In genomic region chr5:108345541-108346171, GRCh38 we compare ENCODE assay signal across 10 cellular contexts. TPM values are rescaled to one million over a fixed set of nuclear protein-coding genes. Genes with fewer than 3 reads are reported as not detected.
DNase-seq lines count a peak whose midpoint lies in the region; ATAC-seq, FAIRE-seq and TF ChIP-seq lines count a peak whose summit lies in the region.
"Had no signal": no experiment of that assay in that cellular context is flagged by ENCODE, and none has a peak within 500 bp of the region (broad histone marks: within the 10 kb centered on the region; RNA-seq: fewer than 3 reads in every experiment).

No MANE protein-coding gene starts in this region.

- H3K27me3 Mint-ChIP-seq in stimulated activated memory B cell treated with anti-CD40 and anti-IgM and Interleukin-4, amounts not matched to agents 10 μg/mL and 1 μg/mL and 100 μg/mL, for 72 hours = no peaks in the 10 kb centered on the region

- H3K4me3 ChIP-seq in epithelial cell of esophagus (ENCODE audit: low read length) (no peak overlapping the region), pancreas (no peak overlapping the region)
- H3K4me3 ChIP-seq: SJSA1, skin epidermis had no signal

- no peaks in the 10 kb centered on the region for H3K9me3 Mint-ChIP-seq in stimulated activated memory B cell treated with anti-CD40 and anti-IgM and Interleukin-4, amounts not matched to agents 10 μg/mL and 1 μg/mL and 100 μg/mL, for 72 hours

- ATAC-seq in GM19328 (IDR thresholded peaks at IDR 0.05; ENCODE audit: unreplicated experiment) (peak; percentile 70), HG03571 (IDR thresholded peaks at IDR 0.05; ENCODE audit: unreplicated experiment) (peak; percentile 68), pancreas (peak in 3 of 4 donors; percentile 73 to 76 (median 74))
- ATAC-seq in stimulated activated memory B cell treated with anti-CD40 and anti-IgM and Interleukin-4, amounts not matched to agents 10 μg/mL and 1 μg/mL and 100 μg/mL, for 72 hours = no peak

- TF ChIP-seq CTCF in epithelial cell of esophagus (IDR thresholded peaks at IDR 0.05; ENCODE audit: insufficient read depth, low read depth, low read length, missing control alignments) = peak; percentile 23
- TF ChIP-seq CTCF in pancreas (IDR thresholded peaks at IDR 0.05) = peak in 2 of 4 donors; percentile 18 to 23

- H3K36me3 Mint-ChIP-seq in stimulated activated memory B cell treated with anti-CD40 and anti-IgM and Interleukin-4, amounts not matched to agents 10 μg/mL and 1 μg/mL and 100 μg/mL, for 72 hours = peaks cover 17% of the 10 kb centered on the region

- FAIRE-seq in pancreas (lab: Jason Lieb, UNC) = peak; percentile 93

- no peak overlapping the region for H3K27ac ChIP-seq in pancreas
- H3K27ac ChIP-seq: SJSA1, skin epidermis had no signal

- H3K27me3 ChIP-seq in pancreas = no peaks in the 10 kb centered on the region
- H3K27me3 ChIP-seq: SJSA1 had no signal

- H3K4me1 Mint-ChIP-seq in stimulated activated memory B cell treated with anti-CD40 and anti-IgM and Interleukin-4, amounts not matched to agents 10 μg/mL and 1 μg/mL and 100 μg/mL, for 72 hours = no peaks in the 10 kb centered on the region

- no peaks in the 10 kb centered on the region for H3K9me3 ChIP-seq in pancreas
- H3K9me3 ChIP-seq: SJSA1 had no signal

- DNase-seq in D341Med (ENCODE audit: low spot score) = peak; percentile 12
- DNase-seq in OCI-M1 (lab: John Stamatoyannopoulos, UW) = peak; percentile 76
- DNase-seq in epithelial cell of esophagus (ENCODE audit: low read depth) = peak; percentile 63
- no peak for DNase-seq in pancreas
- no peak for DNase-seq in stimulated activated CD4-positive, alpha-beta T cell treated with anti-CD3 and anti-CD28 coated beads, Interleukin-12 subunit alpha, Interleukin-12 subunit beta, amount 100 ng/mL, for 4 hours

- peaks cover 0 to 6% (median 0%) of the 10 kb centered on the region in 3 donors for H3K4me1 ChIP-seq in pancreas
- H3K4me1 ChIP-seq: SJSA1 had no signal

- 87 to 88% methylated on average over 2 of the region's 2 CpGs for WGBS in pancreas, 2 donors

- H3K36me3 ChIP-seq in pancreas = no peaks in the 10 kb centered on the region
- H3K36me3 ChIP-seq: SJSA1 had no signal

- intact Hi-C loops in pancreas (cut with DNase I) = no loop called here

- H3K4me3 Mint-ChIP-seq in stimulated activated memory B cell treated with anti-CD40 and anti-IgM and Interleukin-4, amounts not matched to agents 10 μg/mL and 1 μg/mL and 100 μg/mL, for 72 hours = no peak overlapping the region

- H3K27ac Mint-ChIP-seq in stimulated activated memory B cell treated with anti-CD40 and anti-IgM and Interleukin-4, amounts not matched to agents 10 μg/mL and 1 μg/mL and 100 μg/mL, for 72 hours = no peak overlapping the region

RNA-seq across cellular contexts. Expression of gene FBXL17, which starts 36.2 kb away (rescaled TPM):
- total RNA-seq in pancreas = 10 to 100 TPM in 2 of 6 donors, 1 to 10 TPM in 4; 6.4 to 11.1 (median 8.7) TPM
- polyA plus RNA-seq in pancreas = 1 to 10 TPM; 4.2 to 7.0 TPM

Comparison
In these comparisons a context has a peak if more than half of its experiments do, and no peak if none do; other contexts are left out.
1. DNase-seq: peak in D341Med (single experiment), OCI-M1 (single experiment) and epithelial cell of esophagus (single experiment); none in pancreas (0 of 6) and stimulated activated CD4-positive, alpha-beta T cell treated with anti-CD3 and anti-CD28 coated beads, Interleukin-12 subunit alpha, Interleukin-12 subunit beta, amount 100 ng/mL, for 4 hours (single experiment).